Comparison of ENCODE assay signal across 8 cellular contexts in genomic region chr10:77877461-77878344, GRCh38. TPM values are rescaled to one million over a fixed set of nuclear protein-coding genes. Genes with fewer than 3 reads are reported as not detected.
DNase-seq lines count a peak whose midpoint lies in the region; ATAC-seq and TF ChIP-seq lines count a peak whose summit lies in the region.

No MANE protein-coding gene starts in this region.

- no peaks in the 10 kb centered on the region for H3K9me3 Mint-ChIP-seq in activated CD4-positive, alpha-beta memory T cell treated with anti-CD3 and anti-CD28 coated beads, Interleukin-2, amount 10 ng/mL, durations not matched to agents 7 days and 5 days

- ATAC-seq in HG03571 (IDR thresholded peaks at IDR 0.05; ENCODE audit: unreplicated experiment), result peak; percentile 28

- no peaks in the 10 kb centered on the region for H3K9me3 ChIP-seq in prostate gland

- POLR2A ChIA-PET in activated CD4-positive, alpha-beta memory T cell treated with anti-CD3 and anti-CD28 coated beads, Interleukin-2, amount 10 ng/mL, durations not matched to agents 7 days and 5 days (lab: Charles Lee), result interaction anchor here (1.3 kb wide), 1 partner anchor 12 kb away, joined by 3 read pairs; no protein-coding TSS in a partner anchor

- H3K4me3 ChIP-seq in prostate gland, result no peak overlapping the region

- CTCF ChIA-PET in activated CD4-positive, alpha-beta memory T cell treated with anti-CD3 and anti-CD28 coated beads, Interleukin-2, amount 10 ng/mL, durations not matched to agents 7 days and 5 days (lab: Charles Lee), result no interaction called here

- intact Hi-C loops in prostate gland (cut with DNase I), result no loop called here

- no peak for TF ChIP-seq POLR2A in prostate gland (IDR thresholded peaks at IDR 0.05)

- peaks cover 20% of the 10 kb centered on the region for H3K4me1 Mint-ChIP-seq in activated CD4-positive, alpha-beta memory T cell treated with anti-CD3 and anti-CD28 coated beads, Interleukin-2, amount 10 ng/mL, durations not matched to agents 7 days and 5 days

- no peaks in the 10 kb centered on the region for H3K36me3 ChIP-seq in prostate gland

- peak in 1 of 4 experiments; percentile 7 for TF ChIP-seq CTCF in prostate gland (IDR thresholded peaks at IDR 0.05)

- peak; percentile 6 for DNase-seq in stimulated activated CD4-positive, alpha-beta T cell treated with anti-CD3 and anti-CD28 coated beads, Interleukin-1b, Interleukin-23, amount 100 ng/mL, for 48 hours
- no peak for DNase-seq in stimulated activated CD4-positive, alpha-beta T cell treated with anti-CD3 and anti-CD28 coated beads, Interleukin-2, amount 100 ng/mL, for 24 hours
- peak; percentile 21 for DNase-seq in activated CD4-positive, alpha-beta memory T cell treated with anti-CD3 and anti-CD28 coated beads, Interleukin-2, amount 10 ng/mL, durations not matched to agents 7 days and 5 days
- peak; percentile 16 for DNase-seq in foreskin melanocyte
- DNase-seq in prostate gland (ENCODE audit: low spot score), result no peak
- no peak for DNase-seq in inferior parietal cortex (ENCODE audit: extremely low spot score)
- no peak for DNase-seq in stimulated activated CD4-positive, alpha-beta T cell treated with anti-CD3 and anti-CD28 coated beads, Interleukin-4, amount 100 ng/mL, for 1 hour

- H3K4me1 ChIP-seq in prostate gland (replicated peaks), result peaks cover 22% of the 10 kb centered on the region

- no peaks in the 10 kb centered on the region for H3K36me3 Mint-ChIP-seq in activated CD4-positive, alpha-beta memory T cell treated with anti-CD3 and anti-CD28 coated beads, Interleukin-2, amount 10 ng/mL, durations not matched to agents 7 days and 5 days (ENCODE audit: low read depth)

- 17% methylated on average over 15 of the region's 15 CpGs for WGBS in prostate gland

- no peak overlapping the region for H3K27ac Mint-ChIP-seq in activated CD4-positive, alpha-beta memory T cell treated with anti-CD3 and anti-CD28 coated beads, Interleukin-2, amount 10 ng/mL, durations not matched to agents 7 days and 5 days

- H3K27me3 ChIP-seq in prostate gland (replicated peaks; ENCODE audit: insufficient read depth), result no peaks in the 10 kb centered on the region

- H3K4me3 Mint-ChIP-seq in activated CD4-positive, alpha-beta memory T cell treated with anti-CD3 and anti-CD28 coated beads, Interleukin-2, amount 10 ng/mL, durations not matched to agents 7 days and 5 days, result no peak overlapping the region

- H3K27ac ChIP-seq in prostate gland, result peak overlapping the region; percentile 55 to 60

- no peaks in the 10 kb centered on the region for H3K27me3 Mint-ChIP-seq in activated CD4-positive, alpha-beta memory T cell treated with anti-CD3 and anti-CD28 coated beads, Interleukin-2, amount 10 ng/mL, durations not matched to agents 7 days and 5 days

RNA-seq across cellular contexts. Expression of gene DLG5, which starts 48.9 kb away (rescaled TPM):
- 1 to 10 TPM; 9.6 to 9.9 TPM for total RNA-seq in activated CD4-positive, alpha-beta memory T cell treated with anti-CD3 and anti-CD28 coated beads, Interleukin-2, amount 10 ng/mL, durations not matched to agents 7 days and 5 days
- total RNA-seq in prostate gland, result 100 to 1,000 TPM in 1 of 2 donors, 10 to 100 TPM in 1; 72.3 to 134 TPM

Comparison
In these comparisons a context has a peak if more than half of its experiments do, and no peak if none do; other contexts are left out.
1. DNase-seq: peak in stimulated activated CD4-positive, alpha-beta T cell treated with anti-CD3 and anti-CD28 coated beads, Interleukin-1b, Interleukin-23, amount 100 ng/mL, for 48 hours (single experiment), activated CD4-positive, alpha-beta memory T cell treated with anti-CD3 and anti-CD28 coated beads, Interleukin-2, amount 10 ng/mL, durations not matched to agents 7 days and 5 days (single experiment) and foreskin melanocyte (single experiment); none in stimulated activated CD4-positive, alpha-beta T cell treated with anti-CD3 and anti-CD28 coated beads, Interleukin-2, amount 100 ng/mL, for 24 hours (0 of 2), prostate gland (single experiment), inferior parietal cortex (single experiment) and stimulated activated CD4-positive, alpha-beta T cell treated with anti-CD3 and anti-CD28 coated beads, Interleukin-4, amount 100 ng/mL, for 1 hour (single experiment).
2. RNA of gene DLG5, which starts 48.9 kb away (total RNA-seq): 72.3 to 134 TPM in prostate gland; 9.6 to 9.9 TPM in activated CD4-positive, alpha-beta memory T cell treated with anti-CD3 and anti-CD28 coated beads, Interleukin-2, amount 10 ng/mL, durations not matched to agents 7 days and 5 days; every median in the first group is over 4 times any median in the second.